1 cellular context compared by ENCODE assay signal in genomic region chr12:113899844-113900471, GRCh38.
TF ChIP-seq lines count a peak whose summit lies in the region.

No MANE protein-coding gene starts in this region.

TF ChIP-seq in H1, 55 proteins besides CTCF, POLR2A, EP300 and RAD21:
- TF ChIP-seq E2F6 (IDR thresholded peaks at IDR 0.05) (peak; percentile 47; the same call in 1 of the 2 replicates), KDM4A (IDR thresholded peaks at IDR 0.05; ENCODE audit: low read depth, low read length, severe bottlenecking) (no peak), ASH2L (IDR thresholded peaks at IDR 0.05; ENCODE audit: low read length) (peak; percentile 21), CBX8 (IDR thresholded peaks at IDR 0.05; ENCODE audit: borderline replicate concordance, low read depth, low read length) (no peak), SRF (IDR thresholded peaks at IDR 0.05; ENCODE audit: low read depth, low read length) (no peak), YY1 (IDR thresholded peaks at IDR 0.05; ENCODE audit: low read depth, low read length) (0 out of 2 replicates have a peak, but pooled peaks have one; percentile 14), SIN3A (conservative IDR thresholded peaks at IDR 0.05 in 1 of 2, IDR thresholded peaks at IDR 0.05 in 1 of 2; ENCODE audit: low read depth in 1 of 2, low read length in 2 of 2) (no peak), ZNF274 (IDR thresholded peaks at IDR 0.05; ENCODE audit: borderline replicate concordance, extremely low read depth, low read length) (no peak), MAX (IDR thresholded peaks at IDR 0.05) (peak; percentile 37; the same call in 1 of the 2 replicates), CHD2 (IDR thresholded peaks at IDR 0.05; ENCODE audit: low read length) (no peak)
